Comparison of ENCODE assay signal across 10 cellular contexts in the genomic region with DNA sequence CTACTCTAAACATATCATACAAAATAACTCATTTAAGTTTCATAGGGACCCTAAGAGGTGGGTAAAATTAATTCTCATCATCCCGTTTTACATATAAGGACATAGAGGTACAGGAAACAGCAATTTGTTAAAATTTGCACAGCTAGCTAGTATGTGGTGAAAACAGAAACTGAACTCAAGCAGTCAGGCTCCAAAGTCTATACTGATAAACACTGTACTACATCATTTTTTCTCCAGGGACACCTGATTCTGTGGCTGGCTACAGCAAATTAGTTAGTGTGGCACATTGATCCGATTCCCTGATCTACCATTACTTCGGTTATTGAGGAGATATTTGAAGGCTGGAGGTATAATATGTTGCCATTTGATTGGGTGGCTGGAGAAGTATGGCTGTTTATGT. TPM values are rescaled to one million over a fixed set of nuclear protein-coding genes. Genes with fewer than 3 reads are reported as not detected.
A peak's percentile ranks its signal among the peaks of the same experiment; 100 is the strongest.
DNase-seq lines count a peak whose midpoint lies in the region; ATAC-seq and TF ChIP-seq lines count a peak whose summit lies in the region.
"Had no signal": no experiment of that assay in that cellular context is flagged by ENCODE, and none has a peak within 500 bp of the region (broad histone marks: within the 10 kb centered on the region; RNA-seq: fewer than 3 reads in every experiment).

No MANE protein-coding gene starts in this region.

- no peaks in the 10 kb centered on the region for H3K4me1 ChIP-seq in body of pancreas
- H3K4me1 ChIP-seq: upper lobe of right lung had no signal

- peaks cover 4% of the 10 kb centered on the region for H3K9me3 Mint-ChIP-seq in activated T-helper 2 cell treated with anti-CD3 and anti-CD28 coated beads, Interferon-gamma antibody, Interleukin-2, Interleukin-4, amounts not matched to agents 10 μg/mL and 5 μg/mL and 100 μg/mL, durations not matched to agents 14 hours and 24 hours and 36 hours

- no peak for TF ChIP-seq POLR2A in body of pancreas (IDR thresholded peaks at IDR 0.05)

- 54 to 61% methylated on average over 3 of the region's 3 CpGs for WGBS in body of pancreas, 2 donors

- no peaks in the 10 kb centered on the region for H3K9me3 ChIP-seq in body of pancreas
- H3K9me3 ChIP-seq: upper lobe of right lung had no signal

- H3K4me1 Mint-ChIP-seq in activated T-helper 2 cell treated with anti-CD3 and anti-CD28 coated beads, Interferon-gamma antibody, Interleukin-2, Interleukin-4, amounts not matched to agents 10 μg/mL and 5 μg/mL and 100 μg/mL, durations not matched to agents 14 hours and 24 hours and 36 hours (ENCODE audit: low read depth): peaks cover 60% of the 10 kb centered on the region

- no peak overlapping the region for H3K4me3 ChIP-seq in body of pancreas
- H3K4me3 ChIP-seq: upper lobe of right lung had no signal

- peaks cover 3% of the 10 kb centered on the region for H3K36me3 Mint-ChIP-seq in activated T-helper 2 cell treated with anti-CD3 and anti-CD28 coated beads, Interferon-gamma antibody, Interleukin-2, Interleukin-4, amounts not matched to agents 10 μg/mL and 5 μg/mL and 100 μg/mL, durations not matched to agents 14 hours and 24 hours and 36 hours (ENCODE audit: low read depth)

- no peak overlapping the region for H3K27ac ChIP-seq in body of pancreas
- H3K27ac ChIP-seq: upper lobe of right lung had no signal

- ATAC-seq in GM18499 (IDR thresholded peaks at IDR 0.05; ENCODE audit: insufficient read depth, unreplicated experiment) (peak; percentile 72), GM19395 (IDR thresholded peaks at IDR 0.05; ENCODE audit: unreplicated experiment) (peak; percentile 93), HG03135 (IDR thresholded peaks at IDR 0.05; ENCODE audit: unreplicated experiment) (peak; percentile 74), body of pancreas (no peak), GM21360 (IDR thresholded peaks at IDR 0.05; ENCODE audit: unreplicated experiment) (no peak)
- ATAC-seq: upper lobe of right lung had no signal

- H3K36me3 ChIP-seq in body of pancreas (replicated peaks in 1 of 2; ENCODE audit: insufficient read depth in 1 of 2, low read depth in 2 of 2): no peaks in the 10 kb centered on the region
- H3K36me3 ChIP-seq: upper lobe of right lung had no signal

- TF ChIP-seq CTCF in body of pancreas (IDR thresholded peaks at IDR 0.05): no peak

- peak overlapping the region; percentile 64 for H3K4me3 Mint-ChIP-seq in activated T-helper 2 cell treated with anti-CD3 and anti-CD28 coated beads, Interferon-gamma antibody, Interleukin-2, Interleukin-4, amounts not matched to agents 10 μg/mL and 5 μg/mL and 100 μg/mL, durations not matched to agents 14 hours and 24 hours and 36 hours (ENCODE audit: low read depth)

- peak; percentile 12 for DNase-seq in activated T-helper 2 cell treated with anti-CD3 and anti-CD28 coated beads, Interferon-gamma antibody, Interleukin-2, Interleukin-4, amounts not matched to agents 10 μg/mL and 5 μg/mL and 100 μg/mL, durations not matched to agents 14 hours and 24 hours and 36 hours (ENCODE audit: low spot score)
- DNase-seq in SIG-M5 treated with dmso at 0.1 percent for 504 hours (lab: John Stamatoyannopoulos, UW; ENCODE audit: unreplicated experiment) (no peak), body of pancreas (no peak), posterior vena cava (ENCODE audit: low spot score) (no peak)
- DNase-seq: NCI-H1436, upper lobe of right lung had no signal

- H3K27ac Mint-ChIP-seq in activated T-helper 2 cell treated with anti-CD3 and anti-CD28 coated beads, Interferon-gamma antibody, Interleukin-2, Interleukin-4, amounts not matched to agents 10 μg/mL and 5 μg/mL and 100 μg/mL, durations not matched to agents 14 hours and 24 hours and 36 hours: peak overlapping the region; percentile 93

- intact Hi-C loops in activated T-helper 2 cell treated with anti-CD3 and anti-CD28 coated beads, Interferon-gamma antibody, Interleukin-2, Interleukin-4, amounts not matched to agents 10 μg/mL and 5 μg/mL and 100 μg/mL, durations not matched to agents 14 hours and 24 hours and 36 hours (cut with micrococcal nuclease): loop anchor here (2.0 to 5.0 kb wide), 2 partner anchors 35 to 43 kb away; partner anchors contain the start of gene E2F3
- intact Hi-C loops in body of pancreas (cut with DNase I) (no loop called here), posterior vena cava (cut with DNase I) (no loop called here)

- peaks cover 0 to 5% of the 10 kb centered on the region in 2 donors for H3K27me3 ChIP-seq in body of pancreas

- no peaks in the 10 kb centered on the region for H3K27me3 Mint-ChIP-seq in activated T-helper 2 cell treated with anti-CD3 and anti-CD28 coated beads, Interferon-gamma antibody, Interleukin-2, Interleukin-4, amounts not matched to agents 10 μg/mL and 5 μg/mL and 100 μg/mL, durations not matched to agents 14 hours and 24 hours and 36 hours (ENCODE audit: low read depth)

RNA-seq across cellular contexts. Expression of gene E2F3, which starts 36.2 kb away (rescaled TPM):
- 27.9 TPM in 2 replicates for total RNA-seq in activated T-helper 2 cell treated with anti-CD3 and anti-CD28 coated beads, Interferon-gamma antibody, Interleukin-2, Interleukin-4, amounts not matched to agents 10 μg/mL and 5 μg/mL and 100 μg/mL, durations not matched to agents 14 hours and 24 hours and 36 hours
- 1 to 10 TPM; 2.0 to 2.3 TPM for total RNA-seq in body of pancreas
- total RNA-seq in posterior vena cava: 1 to 10 TPM; 8.1 to 9.9 TPM

Comparison
In these comparisons a context has a peak if more than half of its experiments do, and no peak if none do; other contexts are left out.
1. ATAC-seq: peak in GM18499 (single experiment), GM19395 (single experiment) and HG03135 (single experiment); none in body of pancreas (single experiment) and GM21360 (single experiment).